8 cellular contexts compared by ENCODE assay signal in the genomic region with DNA sequence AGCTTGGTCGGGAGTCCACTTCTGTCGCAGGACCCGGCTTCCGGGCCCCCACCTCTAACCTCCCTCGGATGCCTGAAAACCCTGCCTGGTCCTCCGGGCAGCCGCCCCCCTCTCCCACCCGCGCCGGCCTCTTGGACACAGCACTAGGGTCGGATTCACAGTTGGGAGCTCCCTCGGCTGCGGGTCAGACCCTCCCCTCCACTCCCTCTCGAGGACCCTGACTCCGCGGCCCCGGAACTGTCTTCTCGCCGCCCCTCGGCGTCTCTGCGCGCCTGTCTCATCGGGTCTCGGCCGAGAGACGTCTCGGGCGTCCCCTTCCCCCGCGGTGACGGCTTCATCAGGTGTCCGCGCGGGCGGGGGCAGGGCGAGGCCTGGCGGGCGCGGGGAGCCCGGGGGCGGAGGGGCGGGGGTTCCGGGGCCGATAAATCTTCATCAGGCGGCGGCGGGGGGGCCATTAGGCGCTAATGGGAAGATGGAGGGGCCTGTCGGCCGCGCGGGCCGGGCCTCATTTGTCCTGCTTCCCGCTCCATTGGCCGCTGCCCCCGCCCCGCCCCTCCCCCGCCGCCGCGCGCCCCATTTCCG. TPM values are rescaled to one million over a fixed set of nuclear protein-coding genes. Genes with fewer than 3 reads are reported as not detected.
DNase-seq lines count a peak whose midpoint lies in the region; ATAC-seq lines count a peak whose summit lies in the region.

No MANE protein-coding gene starts in this region.

- H3K27me3 ChIP-seq in BLaER1 treated with 17β-estradiol and CSF1 and Interleukin-3, amounts not matched to agents 10 nM and 100 nM, result peaks cover 33 to 56% (median 51%) of the 10 kb centered on the region in 11 experiments

- H4K20me1 ChIP-seq in BLaER1 treated with 17β-estradiol and CSF1 and Interleukin-3, amounts not matched to agents 10 nM and 100 nM, result no peaks in the 10 kb centered on the region

- ATAC-seq in esophagus mucosa (no peak), HG02870 (IDR thresholded peaks at IDR 0.05; ENCODE audit: unreplicated experiment) (no peak)

- no peaks in the 10 kb centered on the region for H3K36me3 ChIP-seq in BLaER1 treated with 17β-estradiol and CSF1 and Interleukin-3, amounts not matched to agents 10 nM and 100 nM

- no peaks in the 10 kb centered on the region for H3K9me3 Mint-ChIP-seq in IgD-negative memory B cell
- no peaks in the 10 kb centered on the region for H3K9me3 Mint-ChIP-seq in activated T-cell treated with anti-CD3 and anti-CD28 coated beads, Interleukin-2, amount 50 U/mL, for 24 hours

- peak overlapping the region in 1 of 3 donors; percentile 96 for H3K27ac Mint-ChIP-seq in IgD-negative memory B cell
- H3K27ac Mint-ChIP-seq in activated T-cell treated with anti-CD3 and anti-CD28 coated beads, Interleukin-2, amount 50 U/mL, for 24 hours, result peak overlapping the region; percentile 90

- H3K9me3 ChIP-seq in BLaER1 treated with 17β-estradiol and CSF1 and Interleukin-3, amounts not matched to agents 10 nM and 100 nM (replicated peaks in 1 of 11), result no peaks in the 10 kb centered on the region

- H3K4me1 Mint-ChIP-seq in IgD-negative memory B cell, result peaks cover 27 to 43% (median 39%) of the 10 kb centered on the region in 3 donors
- peaks cover 49% of the 10 kb centered on the region for H3K4me1 Mint-ChIP-seq in activated T-cell treated with anti-CD3 and anti-CD28 coated beads, Interleukin-2, amount 50 U/mL, for 24 hours (ENCODE audit: low read depth)

- peak overlapping the region; percentile 72 to 91 (median 83) for H3K9ac ChIP-seq in BLaER1 treated with 17β-estradiol and CSF1 and Interleukin-3, amounts not matched to agents 10 nM and 100 nM

- H3K36me3 Mint-ChIP-seq in IgD-negative memory B cell, result no peaks in the 10 kb centered on the region
- no peaks in the 10 kb centered on the region for H3K36me3 Mint-ChIP-seq in activated T-cell treated with anti-CD3 and anti-CD28 coated beads, Interleukin-2, amount 50 U/mL, for 24 hours (ENCODE audit: low read depth)

- peak overlapping the region; percentile 71 to 91 (median 88) for H3K4me3 Mint-ChIP-seq in IgD-negative memory B cell
- peak overlapping the region; percentile 75 for H3K4me3 Mint-ChIP-seq in activated T-cell treated with anti-CD3 and anti-CD28 coated beads, Interleukin-2, amount 50 U/mL, for 24 hours

- H3K27ac ChIP-seq in BLaER1 treated with 17β-estradiol and CSF1 and Interleukin-3, amounts not matched to agents 10 nM and 100 nM, result peak overlapping the region; percentile 76 to 92 (median 84); a peak in 21 of 22 replicates

- peaks cover 23 to 45% (median 35%) of the 10 kb centered on the region in 10 experiments for H3K4me1 ChIP-seq in BLaER1 treated with 17β-estradiol and CSF1 and Interleukin-3, amounts not matched to agents 10 nM and 100 nM

- peak; percentile 72 for DNase-seq in activated T-cell treated with anti-CD3 and anti-CD28 coated beads, Interleukin-2, amount 50 U/mL, for 24 hours
- DNase-seq in hepatic stellate cell (ENCODE audit: low spot score) (peak; percentile 67), HuH-7 (ENCODE audit: low spot score) (no peak)
- DNase-seq in stimulated activated CD4-positive, alpha-beta T cell treated with anti-CD3 and anti-CD28 coated beads, Interleukin-1b, Interleukin-23, amount 100 ng/mL, for 48 hours, result peak; percentile 34

- H3K27me3 Mint-ChIP-seq in IgD-negative memory B cell, result peaks cover 6% of the 10 kb centered on the region
- H3K27me3 Mint-ChIP-seq in activated T-cell treated with anti-CD3 and anti-CD28 coated beads, Interleukin-2, amount 50 U/mL, for 24 hours, result no peaks in the 10 kb centered on the region

- H3K4me3 ChIP-seq in BLaER1 treated with 17β-estradiol and CSF1 and Interleukin-3, amounts not matched to agents 10 nM and 100 nM, result peak overlapping the region; percentile 61 to 75 (median 66)

- peak overlapping the region; percentile 82 to 97 (median 93) for H3K4me2 ChIP-seq in BLaER1 treated with 17β-estradiol and CSF1 and Interleukin-3, amounts not matched to agents 10 nM and 100 nM

RNA-seq across cellular contexts. Expression of gene ERFL, which starts 11.7 kb away (rescaled TPM):
- polyA plus RNA-seq in IgD-negative memory B cell, result not detected
- total RNA-seq in esophagus mucosa, result not detected

RNA-seq across cellular contexts. Expression of gene RABAC1, which starts 19.2 kb away (rescaled TPM):
- polyA plus RNA-seq in IgD-negative memory B cell, result 178 TPM
- total RNA-seq in esophagus mucosa, result 67.9 TPM

RNA-seq across cellular contexts. Expression of gene ATP1A3, which starts 54.1 kb away (rescaled TPM):
- polyA plus RNA-seq in IgD-negative memory B cell, result 1.2 TPM
- total RNA-seq in esophagus mucosa, result 0.32 TPM

RNA-seq across cellular contexts. Expression of gene ARHGEF1, which starts 57.0 kb away (rescaled TPM):
- 203 TPM for polyA plus RNA-seq in IgD-negative memory B cell
- 53.9 TPM for total RNA-seq in esophagus mucosa
